10 cellular contexts compared by ENCODE assay signal in genomic region chr21:45534591-45535331, GRCh38. TPM values are rescaled to one million over a fixed set of nuclear protein-coding genes. Genes with fewer than 3 reads are reported as not detected.
DNase-seq lines count a peak whose midpoint lies in the region; ATAC-seq, FAIRE-seq and TF ChIP-seq lines count a peak whose summit lies in the region.
"Had no signal": no experiment of that assay in that cellular context is flagged by ENCODE, and none has a peak within 500 bp of the region (broad histone marks: within the 10 kb centered on the region; RNA-seq: fewer than 3 reads in every experiment).

No MANE protein-coding gene starts in this region.

- no peak overlapping the region for H3K14ac ChIP-seq in H1 (ENCODE audit: insufficient read length)

- peaks cover 6% of the 10 kb centered on the region for H3K23me2 ChIP-seq in H1 (ENCODE audit: low read depth, low read length)

- H2AFZ ChIP-seq in H1 (ENCODE audit: low read length) (no peak overlapping the region), Karpas-422 (ENCODE audit: low read length) (no peak overlapping the region)

- no peak for FAIRE-seq in H1 (lab: Jason Lieb, UNC)

- H3K9me2 ChIP-seq in Karpas-422 (replicated peaks; ENCODE audit: insufficient read depth, low read length): no peaks in the 10 kb centered on the region

- H3K79me2 ChIP-seq in H1 (ENCODE audit: control insufficient read depth in 1 of 2, insufficient read depth in 2 of 2, low read length in 2 of 2) (peaks cover 0 to 15% of the 10 kb centered on the region in 2 experiments; a peak in 1 of 4 replicates), Karpas-422 (ENCODE audit: low read length) (peaks cover 12% of the 10 kb centered on the region)

- no peak overlapping the region for H2BK20ac ChIP-seq in H1 (ENCODE audit: low read length)

- H3K23ac ChIP-seq in H1 (ENCODE audit: insufficient read length): no peak overlapping the region

- H3K9me3 ChIP-seq in H1 (ENCODE audit: insufficient read depth in 2 of 2, low read depth in 1 of 2, low read length in 1 of 2) (no peaks in the 10 kb centered on the region; a peak in 1 of 4 replicates), Karpas-422 (ENCODE audit: low read length) (no peaks in the 10 kb centered on the region), MG63 (no peaks in the 10 kb centered on the region)
- H3K9me3 ChIP-seq: SJCRH30 had no signal

- H3K27me3 ChIP-seq in H1 (replicated peaks in 1 of 4; ENCODE audit: control insufficient read depth in 3 of 4, extremely low read depth in 1 of 4, insufficient read depth in 3 of 4, low read length in 3 of 4): no peaks in the 10 kb centered on the region; a peak in 1 of 7 replicates
- H3K27me3 ChIP-seq in Karpas-422 (ENCODE audit: low read length): no peaks in the 10 kb centered on the region
- no peaks in the 10 kb centered on the region for H3K27me3 ChIP-seq in MG63
- H3K27me3 ChIP-seq: SJCRH30 had no signal

- H3K4me1 ChIP-seq in H1 (replicated peaks in 1 of 4; ENCODE audit: control insufficient read depth in 3 of 4, insufficient read depth in 4 of 4, low read length in 3 of 4) (peaks cover 0 to 2% (median 0%) of the 10 kb centered on the region in 4 experiments; a peak in 2 of 7 replicates), Karpas-422 (ENCODE audit: low read length) (no peaks in the 10 kb centered on the region)
- H3K4me1 ChIP-seq: SJCRH30 had no signal

- no peak overlapping the region for H3K9ac ChIP-seq in H1 (replicated peaks in 1 of 4; ENCODE audit: extremely low read depth in 1 of 4, low read depth in 3 of 4, low read length in 3 of 4)
- H3K9ac ChIP-seq in Karpas-422 (ENCODE audit: low read length): no peak overlapping the region

- no peak overlapping the region for H2BK15ac ChIP-seq in H1 (ENCODE audit: low read length)

- peaks cover 8% of the 10 kb centered on the region for H3K79me1 ChIP-seq in H1 (ENCODE audit: low read depth, low read length)

- H3K27ac ChIP-seq in H1 (ENCODE audit: low read depth, low read length) (no peak overlapping the region), Karpas-422 (ENCODE audit: low read length) (no peak overlapping the region)
- H3K27ac ChIP-seq: SJCRH30 had no signal

- H2BK5ac ChIP-seq in H1 (ENCODE audit: low read depth, low read length): no peak overlapping the region

- H3K4ac ChIP-seq in H1 (replicated peaks; ENCODE audit: insufficient read length, low read depth, low read length): no peak overlapping the region

- no peak for TF ChIP-seq EP300 in H1 (IDR thresholded peaks at IDR 0.05; ENCODE audit: borderline replicate concordance in 1 of 2, low read depth in 2 of 2, low read length in 2 of 2)

- peak overlapping the region; percentile 51 for H4K8ac ChIP-seq in H1 (ENCODE audit: extremely low read depth, insufficient read depth, low read length)

- WGBS in H1 (ENCODE audit: extremely low coverage in 1 of 2, insufficient coverage in 1 of 2, insufficient read length in 1 of 2, insufficient replicate concordance in 2 of 2, low coverage in 1 of 2, low lambda C conversion rate in 2 of 2, missing lambda C conversion rate in 1 of 2), 2 experiments: 86% methylated on average over 25 of the region's 28 CpGs; no CpG with 5 or more reads in 1 of the 2 experiments

- POLR2A ChIA-PET in H1 (lab: Charles Lee; ENCODE audit: partially characterized antibody): interaction anchor here (1.1 to 1.6 kb wide), 2 partner anchors 9 to 18 kb away, joined by 3 to 4 read pairs; no protein-coding TSS in a partner anchor

- H3K36me3 ChIP-seq in H1 (ENCODE audit: control insufficient read depth in 2 of 4, insufficient read depth in 4 of 4, low read length in 3 of 4) (peaks cover 7 to 24% (median 8%) of the 10 kb centered on the region in 4 experiments; a peak in 5 of 8 replicates), Karpas-422 (ENCODE audit: insufficient read depth, low read length) (0 out of 2 replicates have a peak, but pooled peaks cover 3% of the 10 kb centered on the region), MG63 (peaks cover 35% of the 10 kb centered on the region)

- H4K5ac ChIP-seq in H1 (ENCODE audit: insufficient read length, low read depth, low read length): no peak overlapping the region

- no peak overlapping the region for H3K18ac ChIP-seq in H1 (ENCODE audit: extremely low read depth, low read length)

- no peak overlapping the region for H2BK120ac ChIP-seq in H1 (replicated peaks; ENCODE audit: low read depth, low read length)

- no peak overlapping the region for H3K56ac ChIP-seq in H1 (replicated peaks; ENCODE audit: insufficient read length, low read depth, low read length)

- CTCF ChIA-PET in H1 (lab: Charles Lee; ENCODE audit: partially characterized antibody): interaction anchor here (0.9 to 1.6 kb wide), 2 partner anchors 121 to 435 kb away, joined by 3 read pairs; no protein-coding TSS in a partner anchor

- H3K4me3 ChIP-seq in H1 (ENCODE audit: extremely low read depth in 1 of 4, insufficient read depth in 2 of 4, low read depth in 3 of 4, low read length in 4 of 4) (no peak overlapping the region), Karpas-422 (ENCODE audit: low read length) (no peak overlapping the region), MG63 (no peak overlapping the region)
- H3K4me3 ChIP-seq: SJCRH30 had no signal

- no peak overlapping the region for H2BK12ac ChIP-seq in H1 (ENCODE audit: low read depth, low read length)

- TF ChIP-seq CTCF in H1 (IDR thresholded peaks at IDR 0.05; ENCODE audit: control extremely low read depth in 1 of 3, insufficient read depth in 1 of 3, low read depth in 1 of 3, low read length in 3 of 3): no peak

- peaks cover 10 to 29% of the 10 kb centered on the region in 2 experiments for H4K20me1 ChIP-seq in H1 (replicated peaks in 1 of 2; ENCODE audit: control insufficient read depth in 1 of 2, insufficient read depth in 2 of 2, low read length in 2 of 2)
- H4K20me1 ChIP-seq in Karpas-422 (ENCODE audit: insufficient read depth, low read depth, low read length): no peaks in the 10 kb centered on the region

- DNase-seq in stimulated activated CD4-positive, alpha-beta T cell treated with anti-CD3 and anti-CD28 coated beads, Interleukin-15, amount 100 ng/mL, for 24 hours: peak; percentile 3
- DNase-seq in stimulated activated CD4-positive, alpha-beta T cell treated with anti-CD3 and anti-CD28 coated beads, Interleukin-4, amount 100 ng/mL, for 4 hours: no peak
- DNase-seq in H1 (ENCODE audit: low read depth in 1 of 2, low spot score in 2 of 2) (peak in 1 of 2 experiments; percentile 41), mesenteric fat pad (ENCODE audit: low spot score) (peak; percentile 87), Karpas-422 (no peak), MG63 (no peak)
- DNase-seq: CD4-positive, CD25-positive, alpha-beta regulatory T cell; SJCRH30 had no signal

- no peak overlapping the region for H2AK5ac ChIP-seq in H1 (ENCODE audit: low read depth, low read length)

- no peak for ATAC-seq in HG02938 (IDR thresholded peaks at IDR 0.05; ENCODE audit: unreplicated experiment)
- no peak for ATAC-seq in HG02981 (IDR thresholded peaks at IDR 0.05; ENCODE audit: unreplicated experiment)

- no peak overlapping the region for H4K91ac ChIP-seq in H1 (replicated peaks; ENCODE audit: insufficient read length, low read length)

- H3K4me2 ChIP-seq in H1 (ENCODE audit: insufficient read depth in 1 of 2, low read depth in 2 of 2, low read length in 2 of 2) (no peak overlapping the region), Karpas-422 (ENCODE audit: low read depth, low read length, poor library complexity, severe bottlenecking) (no peak overlapping the region)

- no peak for TF ChIP-seq POLR2A in H1 (IDR thresholded peaks at IDR 0.05; ENCODE audit: control extremely low read depth in 1 of 2, low read depth in 2 of 2, low read length in 2 of 2)

- TF ChIP-seq RAD21 in H1 (IDR thresholded peaks at IDR 0.05 in 1 of 2, conservative IDR thresholded peaks at IDR 0.05 in 1 of 2; ENCODE audit: low read depth in 2 of 2, low read length in 2 of 2): no peak

TF ChIP-seq in H1, 55 proteins besides CTCF, POLR2A, EP300 and RAD21 (continues in another document):
- TF ChIP-seq RNF2 (IDR thresholded peaks at IDR 0.05; ENCODE audit: borderline replicate concordance, low read depth, low read length, missing control alignments, poor library complexity, severe bottlenecking) (no peak), CEBPB (IDR thresholded peaks at IDR 0.05; ENCODE audit: low read depth, low read length) (no peak), MAX (IDR thresholded peaks at IDR 0.05) (no peak), CBX5 (IDR thresholded peaks at IDR 0.05; ENCODE audit: low read depth, low read length) (no peak), RBBP5 (IDR thresholded peaks at IDR 0.05; ENCODE audit: borderline replicate concordance, low read depth, low read length) (no peak), GTF2F1 (IDR thresholded peaks at IDR 0.05; ENCODE audit: borderline replicate concordance, low read depth, low read length) (no peak), ATF2 (IDR thresholded peaks at IDR 0.05; ENCODE audit: low read length) (no peak), CREB1 (IDR thresholded peaks at IDR 0.05) (no peak), BRCA1 (IDR thresholded peaks at IDR 0.05; ENCODE audit: low read depth, low read length) (no peak)

RNA-seq across cellular contexts. Expression of gene SLC19A1, which starts 7.5 kb away (rescaled TPM):
- total RNA-seq in H1 (2021; fragmentation: NEBNext Ultra II Directional; extraction: Animal tissue kit (Norgen Biotek cat#: 25700)): 31.6 and 33.5 TPM in 2 replicates
- 43.8 and 48.3 TPM in 2 replicates for polyA plus RNA-seq in H1 (2011; rRNA removed)
- polyA plus RNA-seq in H1 (2011; cell fraction: cytosol; rRNA removed): 22.7 TPM
- 47.4 TPM for polyA plus RNA-seq in H1 (2011; cell fraction: nucleus; rRNA removed)
- polyA plus RNA-seq in H1 (2012, experiment 1 of 2): 47.5 to 77.8 TPM (median 65.6 TPM) in 4 replicates
- polyA plus RNA-seq in H1 (2012, experiment 2 of 2): 70.7 TPM
- polyA plus RNA-seq in H1 (2013, experiment 1 of 2): 40.9 TPM
- polyA plus RNA-seq in H1 (2013, experiment 2 of 2): 42.0 TPM
- 12.0 and 29.3 TPM in 2 replicates for polyA minus RNA-seq in H1 (2011; rRNA and poly(A)+ RNA removed)
- polyA minus RNA-seq in H1 (2011; cell fraction: cytosol; rRNA and poly(A)+ RNA removed): 17.7 TPM
- 18.7 TPM for polyA minus RNA-seq in H1 (2011; cell fraction: nucleus; rRNA and poly(A)+ RNA removed)
- total RNA-seq in mesenteric fat pad: 21.7 TPM
- 4.3 and 7.4 TPM in 2 replicates for total RNA-seq in Karpas-422 (2014; rRNA removed; shearing (Covaris generic); ENCODE audit: low replicate concordance)
- total RNA-seq in MG63 (2014; rRNA removed; shearing (Covaris generic); ENCODE audit: low replicate concordance): 25.5 and 26.7 TPM in 2 replicates

Comparison
In these comparisons a context has a peak if more than half of its experiments do, and no peak if none do; other contexts are left out.
1. DNase-seq: peak in stimulated activated CD4-positive, alpha-beta T cell treated with anti-CD3 and anti-CD28 coated beads, Interleukin-15, amount 100 ng/mL, for 24 hours (single experiment) and mesenteric fat pad (single experiment); none in stimulated activated CD4-positive, alpha-beta T cell treated with anti-CD3 and anti-CD28 coated beads, Interleukin-4, amount 100 ng/mL, for 4 hours (0 of 2), Karpas-422 (single experiment) and MG63 (single experiment).